1 cellular context compared by ENCODE assay signal in the genomic region with DNA sequence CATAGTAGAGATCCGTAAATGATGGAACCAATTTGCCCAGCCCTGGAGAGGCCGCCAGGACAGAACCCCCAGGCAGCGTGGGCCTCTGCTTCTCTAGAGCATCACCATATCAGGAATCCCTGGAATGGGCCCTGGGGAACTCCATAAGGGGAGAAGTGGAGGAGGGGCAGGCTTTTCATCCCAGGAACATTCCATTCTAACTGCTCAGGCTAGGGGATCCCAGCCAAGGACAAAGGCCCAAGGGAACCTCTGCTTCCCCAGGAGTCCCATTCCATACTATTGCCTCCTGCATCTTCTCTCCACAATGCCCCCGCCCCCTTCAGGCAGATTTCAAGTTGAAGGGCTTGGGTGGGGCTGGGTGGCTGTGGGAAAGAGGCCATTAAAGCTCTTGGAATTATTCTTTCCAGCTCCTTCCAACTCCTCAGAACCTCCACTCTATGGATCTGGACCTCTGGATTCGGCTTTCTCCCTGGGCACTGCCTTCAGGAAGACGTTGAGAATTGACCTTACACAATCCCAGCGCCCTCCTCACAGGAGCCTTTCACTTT.
TF ChIP-seq lines count a peak whose summit lies in the region.

No MANE protein-coding gene starts in this region.

TF ChIP-seq in GM23338, 12 proteins besides CTCF, POLR2A, EP300 and RAD21 (continued from another document):
- TF ChIP-seq, protein P1, sequence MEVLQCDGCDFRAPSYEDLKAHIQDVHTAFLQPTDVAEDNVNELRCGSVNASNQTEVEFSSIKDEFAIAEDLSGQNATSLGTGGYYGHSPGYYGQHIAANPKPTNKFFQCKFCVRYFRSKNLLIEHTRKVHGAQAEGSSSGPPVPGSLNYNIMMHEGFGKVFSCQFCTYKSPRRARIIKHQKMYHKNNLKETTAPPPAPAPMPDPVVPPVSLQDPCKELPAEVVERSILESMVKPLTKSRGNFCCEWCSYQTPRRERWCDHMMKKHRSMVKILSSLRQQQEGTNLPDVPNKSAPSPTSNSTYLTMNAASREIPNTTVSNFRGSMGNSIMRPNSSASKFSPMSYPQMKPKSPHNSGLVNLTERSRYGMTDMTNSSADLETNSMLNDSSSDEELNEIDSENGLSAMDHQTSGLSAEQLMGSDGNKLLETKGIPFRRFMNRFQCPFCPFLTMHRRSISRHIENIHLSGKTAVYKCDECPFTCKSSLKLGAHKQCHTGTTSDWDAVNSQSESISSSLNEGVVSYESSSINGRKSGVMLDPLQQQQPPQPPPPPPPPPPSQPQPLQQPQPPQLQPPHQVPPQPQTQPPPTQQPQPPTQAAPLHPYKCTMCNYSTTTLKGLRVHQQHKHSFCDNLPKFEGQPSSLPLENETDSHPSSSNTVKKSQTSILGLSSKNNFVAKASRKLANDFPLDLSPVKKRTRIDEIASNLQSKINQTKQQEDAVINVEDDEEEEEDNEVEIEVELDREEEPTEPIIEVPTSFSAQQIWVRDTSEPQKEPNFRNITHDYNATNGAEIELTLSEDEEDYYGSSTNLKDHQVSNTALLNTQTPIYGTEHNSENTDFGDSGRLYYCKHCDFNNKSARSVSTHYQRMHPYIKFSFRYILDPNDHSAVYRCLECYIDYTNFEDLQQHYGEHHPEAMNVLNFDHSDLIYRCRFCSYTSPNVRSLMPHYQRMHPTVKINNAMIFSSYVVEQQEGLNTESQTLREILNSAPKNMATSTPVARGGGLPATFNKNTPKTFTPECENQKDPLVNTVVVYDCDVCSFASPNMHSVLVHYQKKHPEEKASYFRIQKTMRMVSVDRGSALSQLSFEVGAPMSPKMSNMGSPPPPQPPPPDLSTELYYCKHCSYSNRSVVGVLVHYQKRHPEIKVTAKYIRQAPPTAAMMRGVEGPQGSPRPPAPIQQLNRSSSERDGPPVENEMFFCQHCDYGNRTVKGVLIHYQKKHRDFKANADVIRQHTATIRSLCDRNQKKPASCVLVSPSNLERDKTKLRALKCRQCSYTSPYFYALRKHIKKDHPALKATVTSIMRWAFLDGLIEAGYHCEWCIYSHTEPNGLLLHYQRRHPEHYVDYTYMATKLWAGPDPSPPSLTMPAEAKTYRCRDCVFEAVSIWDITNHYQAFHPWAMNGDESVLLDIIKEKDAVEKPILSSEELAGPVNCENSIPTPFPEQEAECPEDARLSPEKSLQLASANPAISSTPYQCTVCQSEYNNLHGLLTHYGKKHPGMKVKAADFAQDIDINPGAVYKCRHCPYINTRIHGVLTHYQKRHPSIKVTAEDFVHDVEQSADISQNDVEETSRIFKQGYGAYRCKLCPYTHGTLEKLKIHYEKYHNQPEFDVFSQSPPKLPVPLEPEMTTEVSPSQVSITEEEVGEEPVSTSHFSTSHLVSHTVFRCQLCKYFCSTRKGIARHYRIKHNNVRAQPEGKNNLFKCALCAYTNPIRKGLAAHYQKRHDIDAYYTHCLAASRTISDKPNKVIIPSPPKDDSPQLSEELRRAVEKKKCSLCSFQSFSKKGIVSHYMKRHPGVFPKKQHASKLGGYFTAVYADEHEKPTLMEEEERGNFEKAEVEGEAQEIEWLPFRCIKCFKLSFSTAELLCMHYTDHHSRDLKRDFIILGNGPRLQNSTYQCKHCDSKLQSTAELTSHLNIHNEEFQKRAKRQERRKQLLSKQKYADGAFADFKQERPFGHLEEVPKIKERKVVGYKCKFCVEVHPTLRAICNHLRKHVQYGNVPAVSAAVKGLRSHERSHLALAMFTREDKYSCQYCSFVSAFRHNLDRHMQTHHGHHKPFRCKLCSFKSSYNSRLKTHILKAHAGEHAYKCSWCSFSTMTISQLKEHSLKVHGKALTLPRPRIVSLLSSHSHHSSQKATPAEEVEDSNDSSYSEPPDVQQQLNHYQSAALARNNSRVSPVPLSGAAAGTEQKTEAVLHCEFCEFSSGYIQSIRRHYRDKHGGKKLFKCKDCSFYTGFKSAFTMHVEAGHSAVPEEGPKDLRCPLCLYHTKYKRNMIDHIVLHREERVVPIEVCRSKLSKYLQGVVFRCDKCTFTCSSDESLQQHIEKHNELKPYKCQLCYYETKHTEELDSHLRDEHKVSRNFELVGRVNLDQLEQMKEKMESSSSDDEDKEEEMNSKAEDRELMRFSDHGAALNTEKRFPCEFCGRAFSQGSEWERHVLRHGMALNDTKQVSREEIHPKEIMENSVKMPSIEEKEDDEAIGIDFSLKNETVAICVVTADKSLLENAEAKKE (CRISPR knock-in tag; IDR thresholded peaks at IDR 0.05) = peak; percentile 90
- TF ChIP-seq CREB1 (CRISPR knock-in tag; IDR thresholded peaks at IDR 0.05; ENCODE audit: low read depth) (peak; percentile 47), JUNB (IDR thresholded peaks at IDR 0.05; ENCODE audit: unreplicated experiment) (no peak)
- TF ChIP-seq, protein P2, sequence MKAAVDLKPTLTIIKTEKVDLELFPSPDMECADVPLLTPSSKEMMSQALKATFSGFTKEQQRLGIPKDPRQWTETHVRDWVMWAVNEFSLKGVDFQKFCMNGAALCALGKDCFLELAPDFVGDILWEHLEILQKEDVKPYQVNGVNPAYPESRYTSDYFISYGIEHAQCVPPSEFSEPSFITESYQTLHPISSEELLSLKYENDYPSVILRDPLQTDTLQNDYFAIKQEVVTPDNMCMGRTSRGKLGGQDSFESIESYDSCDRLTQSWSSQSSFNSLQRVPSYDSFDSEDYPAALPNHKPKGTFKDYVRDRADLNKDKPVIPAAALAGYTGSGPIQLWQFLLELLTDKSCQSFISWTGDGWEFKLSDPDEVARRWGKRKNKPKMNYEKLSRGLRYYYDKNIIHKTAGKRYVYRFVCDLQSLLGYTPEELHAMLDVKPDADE (IDR thresholded peaks at IDR 0.05) = no peak
TF ChIP-seq in GM23338: peak in this region for 4.
